Comparison of ENCODE assay signal across 9 cellular contexts in the genomic region with DNA sequence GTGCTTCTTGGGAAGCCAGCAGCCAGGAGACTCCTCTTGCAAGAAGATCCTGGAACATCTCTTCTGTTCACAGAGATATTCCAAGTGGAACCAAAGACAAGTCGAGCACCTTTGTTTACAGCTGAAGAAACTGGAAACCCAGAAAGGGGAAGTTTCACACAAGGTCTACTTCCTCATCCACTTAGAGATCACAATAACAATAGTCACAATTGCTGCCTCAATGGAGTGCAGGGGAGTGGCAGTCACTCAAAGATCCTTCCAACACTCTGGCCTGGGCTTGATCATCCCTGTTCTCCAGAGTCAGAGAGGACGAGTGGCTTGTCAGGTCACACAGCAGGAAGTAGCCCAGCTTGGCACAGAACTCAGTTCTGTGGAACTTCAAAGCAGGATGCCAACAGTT. TPM values are rescaled to one million over a fixed set of nuclear protein-coding genes. Genes with fewer than 3 reads are reported as not detected.
DNase-seq lines count a peak whose midpoint lies in the region; ATAC-seq, FAIRE-seq and TF ChIP-seq lines count a peak whose summit lies in the region.
"Had no signal": no experiment of that assay in that cellular context is flagged by ENCODE, and none has a peak within 500 bp of the region (broad histone marks: within the 10 kb centered on the region; RNA-seq: fewer than 3 reads in every experiment).

No MANE protein-coding gene starts in this region.

- no peaks in the 10 kb centered on the region for H3K9me3 ChIP-seq in OCI-LY1 (ENCODE audit: low read length)
- H3K9me3 ChIP-seq in naive thymus-derived CD4-positive, alpha-beta T cell (ENCODE audit: control insufficient read depth in 2 of 3, low read length in 3 of 3): no peaks in the 10 kb centered on the region

- peaks cover 0 to 3% (median 0%) of the 10 kb centered on the region in 5 donors for H3K36me3 Mint-ChIP-seq in naive thymus-derived CD4-positive, alpha-beta T cell

- peak overlapping the region; percentile 50; the same call in 1 of the 2 replicates for H3K9ac ChIP-seq in OCI-LY1 (ENCODE audit: low read length)

- peak overlapping the region; percentile 21 for H2AFZ ChIP-seq in OCI-LY1 (ENCODE audit: low read length)

- FAIRE-seq in H54 (lab: Jason Lieb, UNC) (no peak), D721Med (lab: Jason Lieb, UNC) (no peak)
- FAIRE-seq: TTC549 had no signal

- H3K27ac Mint-ChIP-seq in naive thymus-derived CD4-positive, alpha-beta T cell: peak overlapping the region in 4 of 9 donors; percentile 29 to 85 (median 56)

- H3K27me3 Mint-ChIP-seq in naive thymus-derived CD4-positive, alpha-beta T cell: peaks cover 0 to 1% (median 0%) of the 10 kb centered on the region in 5 donors

- TF ChIP-seq POLR2A in H54 (IDR thresholded peaks at IDR 0.05; ENCODE audit: low read depth, low read length): no peak

- H3K4me1 ChIP-seq in OCI-LY1 (ENCODE audit: insufficient read depth, low read length, severe bottlenecking): peaks cover 68% of the 10 kb centered on the region
- H3K4me1 ChIP-seq in naive thymus-derived CD4-positive, alpha-beta T cell (ENCODE audit: control insufficient read depth in 2 of 2, insufficient read depth in 2 of 2, low read length in 2 of 2): no peaks in the 10 kb centered on the region

- peak overlapping the region; percentile 63 for H3K4me2 ChIP-seq in OCI-LY1 (ENCODE audit: low read length)

- TF ChIP-seq CTCF in OCI-LY1 (IDR thresholded peaks at IDR 0.05; ENCODE audit: low read length) (no peak), D721Med (IDR thresholded peaks at IDR 0.05; ENCODE audit: insufficient read depth, missing control alignments) (no peak)

- no peak overlapping the region for H3K4me3 Mint-ChIP-seq in naive thymus-derived CD4-positive, alpha-beta T cell

- peak overlapping the region; percentile 13 for H3K4me3 ChIP-seq in OCI-LY1 (ENCODE audit: low read depth, low read length, poor library complexity, severe bottlenecking)
- no peak overlapping the region for H3K4me3 ChIP-seq in naive thymus-derived CD4-positive, alpha-beta T cell (ENCODE audit: low read length)

- H3K9me3 Mint-ChIP-seq in naive thymus-derived CD4-positive, alpha-beta T cell: peaks cover 0 to 5% (median 0%) of the 10 kb centered on the region in 11 donors

- H3K27ac ChIP-seq in OCI-LY1 (ENCODE audit: low read depth, low read length, poor library complexity, severe bottlenecking): peak overlapping the region; percentile 96
- no peak overlapping the region for H3K27ac ChIP-seq in naive thymus-derived CD4-positive, alpha-beta T cell (ENCODE audit: low read depth, low read length)

- intact Hi-C loops in naive thymus-derived CD4-positive, alpha-beta T cell (cut with micrococcal nuclease): no loop called here

- CTCF ChIA-PET in naive thymus-derived CD4-positive, alpha-beta T cell (lab: Charles Lee): no interaction called here

- POLR2A ChIA-PET in naive thymus-derived CD4-positive, alpha-beta T cell (lab: Charles Lee): no interaction called here

- H3K27me3 ChIP-seq in OCI-LY1 (ENCODE audit: insufficient read depth, low read length): no peaks in the 10 kb centered on the region
- H3K27me3 ChIP-seq in naive thymus-derived CD4-positive, alpha-beta T cell (ENCODE audit: control insufficient read depth in 2 of 2, insufficient read depth in 2 of 2, low read length in 2 of 2): no peaks in the 10 kb centered on the region

- peak; percentile 27 for DNase-seq in GM19238 (ENCODE audit: insufficient read length, low spot score)
- no peak for DNase-seq in naive thymus-derived CD4-positive, alpha-beta T cell
- DNase-seq in T1000 (lab: John Stamatoyannopoulos, UW): no peak
- DNase-seq in H54 (ENCODE audit: insufficient read length, low spot score): no peak
- DNase-seq in D721Med (ENCODE audit: insufficient read length, low spot score): no peak
- no peak for DNase-seq in middle frontal gyrus (ENCODE audit: extremely low spot score, low spot score)

- no peaks in the 10 kb centered on the region for H3K36me3 ChIP-seq in OCI-LY1 (ENCODE audit: insufficient read depth, low read length)
- H3K36me3 ChIP-seq in naive thymus-derived CD4-positive, alpha-beta T cell (ENCODE audit: control insufficient read depth in 2 of 3, insufficient read depth in 3 of 3, low read length in 3 of 3): no peaks in the 10 kb centered on the region

- ATAC-seq in HG02938 (IDR thresholded peaks at IDR 0.05; ENCODE audit: unreplicated experiment): peak; percentile 80
- ATAC-seq in naive thymus-derived CD4-positive, alpha-beta T cell: peak; percentile 71

- no peaks in the 10 kb centered on the region for H3F3A ChIP-seq in OCI-LY1 (ENCODE audit: insufficient read depth, low read length)

- no peaks in the 10 kb centered on the region for H3K9me2 ChIP-seq in OCI-LY1 (ENCODE audit: low read depth, low read length)

- no peaks in the 10 kb centered on the region for H3K79me2 ChIP-seq in OCI-LY1 (ENCODE audit: insufficient read depth, low read length)

- no peaks in the 10 kb centered on the region for H4K20me1 ChIP-seq in OCI-LY1 (ENCODE audit: insufficient read depth, low read length)

- H3K4me1 Mint-ChIP-seq in naive thymus-derived CD4-positive, alpha-beta T cell: peaks cover 5 to 23% (median 16%) of the 10 kb centered on the region in 7 donors

RNA-seq across cellular contexts. Expression of gene SIAH1, which starts 46.9 kb away (rescaled TPM):
- total RNA-seq in naive thymus-derived CD4-positive, alpha-beta T cell: 10 to 100 TPM; 14.5 to 51.1 (median 19.8) TPM
- 10 to 100 TPM; 16.4 to 21.2 TPM for polyA plus RNA-seq in naive thymus-derived CD4-positive, alpha-beta T cell
